ENCODE assay signal across 24 cellular contexts in the genomic region with DNA sequence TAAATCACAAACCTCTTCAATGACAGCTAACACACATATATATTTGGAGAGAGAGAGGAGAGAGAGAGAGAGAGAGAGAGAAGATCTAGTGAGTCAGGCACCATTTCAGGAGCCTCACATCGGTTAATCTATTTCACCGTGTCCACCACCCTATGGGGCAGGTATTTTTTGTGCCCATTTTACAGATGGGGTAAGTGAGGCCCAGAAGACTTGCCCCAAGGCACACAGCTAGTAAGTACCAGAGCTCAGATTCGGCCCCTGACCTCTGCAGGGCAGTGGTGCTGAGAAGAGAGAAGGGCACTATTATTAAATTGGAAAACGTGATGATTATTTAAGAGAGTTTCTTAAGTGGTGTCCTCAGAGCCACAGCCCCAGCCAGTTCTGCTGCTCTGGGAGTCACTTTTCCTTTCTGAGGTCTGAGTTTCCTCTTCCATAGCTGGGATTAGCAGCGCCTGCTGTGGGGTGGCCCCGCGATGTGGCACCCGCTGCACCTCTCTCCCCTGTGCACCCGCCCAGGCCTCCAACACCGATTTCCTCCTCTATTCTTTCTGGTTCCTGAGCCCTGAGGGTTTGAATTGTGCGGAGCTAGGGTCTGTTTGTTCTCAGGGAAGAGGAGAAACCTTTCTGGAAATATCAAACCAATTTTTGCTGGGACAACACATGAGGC.
"Had no signal": no experiment of that assay in that cellular context is flagged by ENCODE, and none has a peak within 500 bp of the region (broad histone marks: within the 10 kb centered on the region; RNA-seq: fewer than 3 reads in every experiment).

No MANE protein-coding gene starts in this region.

- H3K27ac ChIP-seq: adrenal gland, SJCRH30 had no signal

- H3K4me1 ChIP-seq: adrenal gland had no signal

- H3K9ac ChIP-seq: SK-N-SH had no signal

- H3K9me3 ChIP-seq: adrenal gland, MG63, SJCRH30, SK-N-SH had no signal

- H3K4me3 Mint-ChIP-seq: activated CD8-positive, alpha-beta T cell treated with anti-CD3 and anti-CD28 coated beads for 36 hours; activated naive CD8-positive, alpha-beta T cell treated with anti-CD3 and anti-CD28 coated beads, Interleukin-2, amount 10 ng/mL, durations not matched to agents 7 days and 5 days had no signal

- H3K27me3 ChIP-seq: SJCRH30 had no signal

- H3K4me3 ChIP-seq: adrenal gland, MG63, SJCRH30 had no signal

- H3K27ac Mint-ChIP-seq: activated CD8-positive, alpha-beta T cell treated with anti-CD3 and anti-CD28 coated beads for 36 hours; activated naive CD8-positive, alpha-beta T cell treated with anti-CD3 and anti-CD28 coated beads, Interleukin-2, amount 10 ng/mL, durations not matched to agents 7 days and 5 days had no signal

- H3K4me1 Mint-ChIP-seq: activated naive CD8-positive, alpha-beta T cell treated with anti-CD3 and anti-CD28 coated beads, Interleukin-2, amount 10 ng/mL, durations not matched to agents 7 days and 5 days had no signal

- DNase-seq: activated CD4-positive, alpha-beta T cell treated with anti-CD3 and anti-CD28 coated beads for 4 hours; activated CD8-positive, alpha-beta memory T cell treated with anti-CD3 and anti-CD28 coated beads, Interleukin-2, amount 50 U/mL, for 48 hours; activated CD8-positive, alpha-beta T cell treated with anti-CD3 and anti-CD28 coated beads for 36 hours; activated naive CD4-positive, alpha-beta T cell treated with anti-CD3 and anti-CD28 coated beads, Interleukin-2, amount 50 U/mL, for 16 hours; activated naive CD8-positive, alpha-beta T cell treated with anti-CD3 and anti-CD28 coated beads, Interleukin-2, amount 10 ng/mL, durations not matched to agents 7 days and 5 days; activated T-cell treated with anti-CD3 and anti-CD28 coated beads, Interleukin-2, amount 50 U/mL, for 1 hour; adrenal gland; anterior cingulate cortex; MG63; MV-4-11; NCI-H1105; NCI-H1436; NCI-H1694 treated with DMSO at 0.1 percent for 48 hours; NCI-H2029 treated with DMSO at 0.1 percent for 48 hours; NCI-H510A treated with DMSO at 0.1 percent for 48 hours; NCI-H69; NK-92 treated with Interleukin-12 subunit alpha and Interleukin-12 subunit beta, amount 100 ng/mL, for 24 hours; OCI-M1; RPMI8226; SJCRH30; SK-N-SH had no signal

- H3K9me3 Mint-ChIP-seq: activated CD8-positive, alpha-beta T cell treated with anti-CD3 and anti-CD28 coated beads for 36 hours; activated naive CD8-positive, alpha-beta T cell treated with anti-CD3 and anti-CD28 coated beads, Interleukin-2, amount 10 ng/mL, durations not matched to agents 7 days and 5 days had no signal

- ATAC-seq: activated CD4-positive, CD25-positive, alpha-beta regulatory T cell treated with anti-CD3 and anti-CD28 coated beads, Interleukin-2, amount 50 U/mL, for 24 hours; activated CD8-positive, alpha-beta T cell treated with anti-CD3 and anti-CD28 coated beads for 36 hours; Panc1; Right ventricle myocardium inferior had no signal

- H3K36me3 Mint-ChIP-seq: activated naive CD8-positive, alpha-beta T cell treated with anti-CD3 and anti-CD28 coated beads, Interleukin-2, amount 10 ng/mL, durations not matched to agents 7 days and 5 days had no signal

- H3K36me3 ChIP-seq: adrenal gland, MG63, SJCRH30 had no signal
